13 cellular contexts compared by ENCODE assay signal in the genomic region with DNA sequence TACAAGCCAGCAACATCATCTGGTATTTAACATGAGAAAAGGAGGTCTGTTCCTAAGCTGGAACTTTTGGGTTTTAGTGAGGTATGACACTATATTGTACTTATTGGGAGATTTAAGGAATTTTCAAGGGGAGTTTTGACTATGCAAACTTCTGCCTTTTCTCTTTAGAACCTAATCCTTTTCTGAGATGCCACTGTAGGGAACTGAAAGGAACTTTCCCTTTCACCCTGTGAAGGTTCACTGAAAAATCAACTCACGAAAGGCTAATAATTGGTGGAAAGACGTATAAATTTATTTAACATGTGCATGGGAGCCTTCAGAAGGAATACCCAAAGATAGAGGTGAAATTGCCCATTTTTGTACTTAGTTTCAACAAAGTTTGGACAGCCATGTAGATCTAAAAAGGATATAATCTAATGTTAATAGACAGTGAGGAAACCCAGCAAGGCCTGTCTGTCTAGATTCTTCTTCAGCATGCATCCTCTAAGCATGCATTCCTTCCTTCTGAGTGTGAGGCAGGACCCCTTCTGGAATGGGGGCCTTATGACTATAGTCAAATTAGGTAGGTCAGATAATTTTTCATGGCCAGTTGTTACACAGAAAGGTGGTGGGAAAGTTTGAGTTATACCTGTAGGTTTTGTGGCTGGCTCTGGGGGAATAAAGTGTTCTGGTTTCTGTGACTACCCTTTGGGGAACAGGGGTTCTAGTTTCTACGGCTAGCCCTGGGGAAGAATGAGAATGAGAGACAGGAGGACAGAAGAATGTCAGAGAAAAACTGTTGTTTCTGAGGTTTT.
DNase-seq lines count a peak whose midpoint lies in the region; ATAC-seq lines count a peak whose summit lies in the region.
"Had no signal": no experiment of that assay in that cellular context is flagged by ENCODE, and none has a peak within 500 bp of the region (broad histone marks: within the 10 kb centered on the region; RNA-seq: fewer than 3 reads in every experiment).

No MANE protein-coding gene starts in this region.

- H3K9me3 ChIP-seq in trophoblast cell (ENCODE audit: insufficient read depth, low read depth, low read length) = no peaks in the 10 kb centered on the region
- H3K9me3 ChIP-seq: esophagus squamous epithelium had no signal

- no peak overlapping the region for H3K9ac ChIP-seq in trophoblast cell (ENCODE audit: low read length)

- no peak overlapping the region for H3K14ac ChIP-seq in trophoblast cell (ENCODE audit: low read length)

- no peak overlapping the region for H4K12ac ChIP-seq in trophoblast cell (ENCODE audit: low read depth, low read length)

- peaks cover 4 to 8% of the 10 kb centered on the region in 2 experiments for H3K4me1 ChIP-seq in trophoblast cell (ENCODE audit: control insufficient read depth in 1 of 2, insufficient read depth in 2 of 2, low read length in 2 of 2)
- H3K4me1 ChIP-seq: esophagus squamous epithelium had no signal

- H2BK5ac ChIP-seq in trophoblast cell (ENCODE audit: low read depth, low read length, poor library complexity) = no peak overlapping the region

- H3K36me3 ChIP-seq in trophoblast cell (ENCODE audit: control insufficient read depth in 1 of 2, insufficient read depth in 2 of 2, low read length in 2 of 2) = no peaks in the 10 kb centered on the region
- H3K36me3 ChIP-seq: esophagus squamous epithelium had no signal

- no peaks in the 10 kb centered on the region for H3K79me2 ChIP-seq in trophoblast cell (ENCODE audit: control insufficient read depth, insufficient read depth, low read length, poor library complexity)

- H3K79me1 ChIP-seq in trophoblast cell (ENCODE audit: low read length) = no peaks in the 10 kb centered on the region

- peak overlapping the region; percentile 61 for H3K27ac ChIP-seq in trophoblast cell (ENCODE audit: low read depth, low read length)
- H3K27ac ChIP-seq: esophagus squamous epithelium had no signal

- no peak overlapping the region for H3K18ac ChIP-seq in trophoblast cell (ENCODE audit: low read length)

- no peak overlapping the region for H2AK5ac ChIP-seq in trophoblast cell (ENCODE audit: low read length)

- no peak overlapping the region for H4K91ac ChIP-seq in trophoblast cell (ENCODE audit: low read depth, low read length)

- H3K4ac ChIP-seq in trophoblast cell (ENCODE audit: low read depth, low read length) = no peak overlapping the region

- DNase-seq in trophoblast cell (peak; percentile 78 to 89), T-helper 1 cell (no peak), NCI-H2081 (lab: John Stamatoyannopoulos, UW) (no peak)
- DNase-seq: CD8-positive, alpha-beta T cell; esophagus squamous epithelium; H7; NCI-H345; stimulated activated CD4-positive, alpha-beta T cell treated with anti-CD3 and anti-CD28 coated beads, Interleukin-4, amount 100 ng/mL, for 24 hours; T-helper 9 cell had no signal

- H3K4me3 ChIP-seq in trophoblast cell (ENCODE audit: low read depth, low read length) = no peak overlapping the region
- H3K4me3 ChIP-seq: esophagus squamous epithelium had no signal

- peak overlapping the region; percentile 28 for H3K4me2 ChIP-seq in trophoblast cell (ENCODE audit: low read length)

- ATAC-seq in GM18517 (IDR thresholded peaks at IDR 0.05; ENCODE audit: unreplicated experiment) (peak; percentile 61), GM21526 (IDR thresholded peaks at IDR 0.05; ENCODE audit: low FRiP score, unreplicated experiment) (peak; percentile 85), HG03342 (IDR thresholded peaks at IDR 0.05; ENCODE audit: unreplicated experiment) (peak; percentile 76), HG03565 (IDR thresholded peaks at IDR 0.05; ENCODE audit: unreplicated experiment) (no peak)
- ATAC-seq: CD8-positive, alpha-beta T cell had no signal

- no peak overlapping the region for H2BK120ac ChIP-seq in trophoblast cell (ENCODE audit: insufficient read depth, low read length, poor library complexity)

- no peak overlapping the region for H2AFZ ChIP-seq in trophoblast cell (ENCODE audit: insufficient read depth, low read length, poor library complexity)

- no peak overlapping the region for H2BK12ac ChIP-seq in trophoblast cell (ENCODE audit: low read length)

- no peak overlapping the region for H4K8ac ChIP-seq in trophoblast cell (ENCODE audit: low read depth, low read length)

- no CpG with 5 or more reads among the region's 3 CpGs for WGBS in trophoblast cell (ENCODE audit: extremely low coverage, insufficient coverage, insufficient read length)

- H3K23ac ChIP-seq in trophoblast cell (ENCODE audit: low read length) = no peak overlapping the region

- H3K27me3 ChIP-seq in trophoblast cell (ENCODE audit: insufficient read depth, low read length) = no peaks in the 10 kb centered on the region
- H3K27me3 ChIP-seq: esophagus squamous epithelium had no signal

Comparison
In these comparisons a context has a peak if more than half of its experiments do, and no peak if none do; other contexts are left out.
1. DNase-seq: peak in trophoblast cell (2 of 2); none in T-helper 1 cell (0 of 5) and NCI-H2081 (0 of 2).